ENCODE assay signal across 9 cellular contexts in genomic region chr2:23941644-23942043, GRCh38. TPM values are rescaled to one million over a fixed set of nuclear protein-coding genes. Genes with fewer than 3 reads are reported as not detected.
DNase-seq lines count a peak whose midpoint lies in the region; ATAC-seq and TF ChIP-seq lines count a peak whose summit lies in the region.
"Had no signal": no experiment of that assay in that cellular context is flagged by ENCODE, and none has a peak within 500 bp of the region (broad histone marks: within the 10 kb centered on the region; RNA-seq: fewer than 3 reads in every experiment).

No MANE protein-coding gene starts in this region.

- H3K9me3 ChIP-seq in HAP-1: no peaks in the 10 kb centered on the region

- POLR2A ChIA-PET in T-cell (lab: Charles Lee): interaction anchor here in 1 of 2 donors (1.1 kb wide), 1 partner anchor 16 kb away, joined by 3 read pairs; no protein-coding TSS in a partner anchor

- no peak overlapping the region for H3K27ac Mint-ChIP-seq in T-cell

- peaks cover 28 to 40% (median 30%) of the 10 kb centered on the region in 3 donors for H3K4me1 Mint-ChIP-seq in T-cell

- peaks cover 13% of the 10 kb centered on the region for H3K4me1 ChIP-seq in HAP-1

- no peaks in the 10 kb centered on the region for H3K9me3 Mint-ChIP-seq in T-cell

- no peak for ATAC-seq in T-cell (replicated peaks in 1 of 4)

- no peaks in the 10 kb centered on the region for H3K27me3 Mint-ChIP-seq in T-cell

- H3K4me3 ChIP-seq in HAP-1 (peak overlapping the region; percentile 70), fibroblast of mammary gland (ENCODE audit: control insufficient read depth, low read depth, low read length) (peak overlapping the region; percentile 66), skeletal muscle cell (ENCODE audit: low read depth, low read length) (peak overlapping the region; percentile 57), H7 (ENCODE audit: insufficient read depth, low read depth, low read length) (no peak overlapping the region)

- peak overlapping the region; percentile 1 to 81 (median 22) for H3K4me3 Mint-ChIP-seq in T-cell

- no peaks in the 10 kb centered on the region for H3K27me3 ChIP-seq in HAP-1 (ENCODE audit: low read depth)
- no peaks in the 10 kb centered on the region for H3K27me3 ChIP-seq in H7 (ENCODE audit: control insufficient read depth, insufficient read depth, low read length)

- no peak for TF ChIP-seq CTCF in fibroblast of mammary gland (conservative IDR thresholded peaks at IDR 0.05; ENCODE audit: control insufficient read depth, insufficient read depth, low read depth, low read length)

- DNase-seq in HAP-1 (ENCODE audit: low spot score in 2 of 2) (no peak), T-cell (no peak), fibroblast of mammary gland (ENCODE audit: low read depth) (no peak), skeletal muscle cell (ENCODE audit: low read depth) (no peak), NK-92 (lab: John Stamatoyannopoulos, UW; ENCODE audit: unreplicated experiment) (no peak), H7 (no peak), NCI-H1417 treated with DMSO at 0.1 percent for 48 hours (lab: John Stamatoyannopoulos, UW) (no peak), NCI-H1048 (lab: John Stamatoyannopoulos, UW) (no peak)
- DNase-seq: stimulated activated CD4-positive, alpha-beta T cell treated with anti-CD3 and anti-CD28 coated beads, Interleukin-2, amount 100 ng/mL, for 24 hours had no signal

- in situ Hi-C loops in HAP-1 (cut with MboI; ENCODE audit: low sequenced_read_pairs): no loop called here

- CTCF ChIA-PET in T-cell (lab: Charles Lee): interaction anchor here (0.5 to 5.0 kb wide), 5 partner anchors 16 to 1645 kb away, joined by 3 to 54 read pairs (median 5); partner anchors contain the start of gene ATAD2B (in 1 of the 2)

- no peaks in the 10 kb centered on the region for H3K36me3 ChIP-seq in HAP-1 (replicated peaks)
- no peaks in the 10 kb centered on the region; the same call in 1 of the 2 replicates for H3K36me3 ChIP-seq in H7 (replicated peaks; ENCODE audit: control insufficient read depth, insufficient read depth, low read length)

- H3K36me3 Mint-ChIP-seq in T-cell: peaks cover 3% of the 10 kb centered on the region

RNA-seq across cellular contexts. Expression of gene UBXN2A, which starts 1.4 kb away (rescaled TPM):
- 10 to 100 TPM; 10.1 to 14.3 (median 12.3) TPM for total RNA-seq in T-cell
- 16.6 and 18.8 TPM in 2 replicates for total RNA-seq in H7 (2014; rRNA removed; shearing (Covaris generic))

RNA-seq across cellular contexts. Expression of gene ATAD2B, which starts 14.7 kb away (rescaled TPM):
- total RNA-seq in T-cell: 10 to 100 TPM; 33.9 to 49.3 (median 40.6) TPM
- total RNA-seq in H7 (2014; rRNA removed; shearing (Covaris generic)): 9.5 and 11.4 TPM in 2 replicates
